Comparison of ENCODE assay signal across 8 cellular contexts in the genomic region with DNA sequence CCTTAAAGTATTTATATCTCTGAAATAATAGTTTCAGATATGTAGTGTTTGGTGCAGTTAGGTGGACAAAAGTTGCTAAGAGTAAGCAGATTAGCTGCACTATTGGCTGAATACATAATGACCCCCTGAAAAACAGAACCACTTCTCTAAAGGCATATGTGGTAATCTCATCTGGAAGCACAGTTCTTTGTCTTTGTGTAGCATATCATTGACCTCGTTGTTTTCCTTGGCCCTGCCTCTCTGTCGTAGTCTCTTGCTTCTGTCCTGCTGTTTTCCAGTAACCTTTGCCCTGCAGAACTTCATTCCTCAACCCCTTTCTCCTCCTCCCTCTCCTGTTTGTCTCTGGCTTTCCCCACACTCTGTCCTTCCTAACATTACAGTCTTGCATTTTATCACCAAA. TPM values are rescaled to one million over a fixed set of nuclear protein-coding genes. Genes with fewer than 3 reads are reported as not detected.
DNase-seq lines count a peak whose midpoint lies in the region; ATAC-seq, FAIRE-seq and TF ChIP-seq lines count a peak whose summit lies in the region.

No MANE protein-coding gene starts in this region.

- H3K79me2 ChIP-seq in mammary epithelial cell (ENCODE audit: insufficient read depth, low read length), result peaks cover 25% of the 10 kb centered on the region

- H3K4me2 ChIP-seq in mammary epithelial cell (ENCODE audit: insufficient read depth, low read depth, low read length), result no peak overlapping the region

- ATAC-seq in HG02678 (IDR thresholded peaks at IDR 0.05; ENCODE audit: unreplicated experiment) (peak; percentile 27), right lobe of liver (peak; percentile 75 to 87 (median 86))

- CTCF ChIA-PET in mammary epithelial cell (lab: Charles Lee; ENCODE audit: low non-redundant PET), result no interaction called here

- no TSS peak for BruUV-seq in mammary epithelial cell (replicated peaks; lab: Mats Ljungman, UMichigan)

- H2AFZ ChIP-seq in mammary epithelial cell (ENCODE audit: low read depth, low read length), result no peak overlapping the region

- H3K36me3 ChIP-seq in GM06990 (ENCODE audit: control insufficient read depth, insufficient read depth, low read length) (no peaks in the 10 kb centered on the region), right lobe of liver (no peaks in the 10 kb centered on the region), mammary epithelial cell (ENCODE audit: insufficient read depth, low read length) (no peaks in the 10 kb centered on the region)

- no peak for TF ChIP-seq POLR2A in right lobe of liver (IDR thresholded peaks at IDR 0.05)

- peaks cover 0 to 24% (median 9%) of the 10 kb centered on the region in 4 donors for H3K4me1 ChIP-seq in right lobe of liver
- no peaks in the 10 kb centered on the region for H3K4me1 ChIP-seq in mammary epithelial cell (ENCODE audit: insufficient read depth, low read length)

- no peak overlapping the region for H3K9ac ChIP-seq in mammary epithelial cell (ENCODE audit: insufficient read depth, low read length)

- no peak for TF ChIP-seq CTCF in GM06990 (IDR thresholded peaks at IDR 0.05; ENCODE audit: insufficient read depth, low read length, poor library complexity, severe bottlenecking)
- no peak for TF ChIP-seq CTCF in right lobe of liver (IDR thresholded peaks at IDR 0.05)
- no peak for TF ChIP-seq CTCF in mammary epithelial cell (conservative IDR thresholded peaks at IDR 0.05 in 1 of 2, IDR thresholded peaks at IDR 0.05 in 1 of 2; ENCODE audit: extremely low read depth in 1 of 2, insufficient read depth in 1 of 2, low read depth in 1 of 2, low read length in 2 of 2)

- intact Hi-C loops in right lobe of liver (cut with DNase I) (no loop called here), mammary epithelial cell (cut with micrococcal nuclease) (no loop called here)

- WGBS in right lobe of liver (ENCODE audit: insufficient coverage, low coverage, low lambda C conversion rate, missing lambda C conversion rate), result 8% methylated on average over 2 of the region's 2 CpGs
- WGBS in mammary epithelial cell (ENCODE audit: low coverage, missing lambda C conversion rate), result 9% methylated on average over 2 of the region's 2 CpGs

- DNase-seq in GM06990 (ENCODE audit: extremely low read depth, insufficient read length) (peak; percentile 22), SK-MEL-5 (ENCODE audit: low read depth, low spot score) (peak; percentile 47), right lobe of liver (peak in 1 of 3 donors; percentile 57), mammary epithelial cell (no peak), NCI-H2171 treated with DMSO at 0.1 percent for 48 hours (lab: John Stamatoyannopoulos, UW) (no peak), anterior cingulate cortex (lab: John Stamatoyannopoulos, UW) (no peak), frontal cortex (ENCODE audit: low spot score in 2 of 2) (no peak)

- dilution Hi-C loops in mammary epithelial cell (cut with HindIII; ENCODE audit: low sequenced_read_pairs), result no loop called here

- FAIRE-seq in frontal cortex (lab: Jason Lieb, UNC), result no peak

- H3K27me3 ChIP-seq in GM06990 (replicated peaks; ENCODE audit: control insufficient read depth, insufficient read depth, low read length), result no peaks in the 10 kb centered on the region
- no peaks in the 10 kb centered on the region for H3K27me3 ChIP-seq in right lobe of liver
- no peaks in the 10 kb centered on the region for H3K27me3 ChIP-seq in mammary epithelial cell (ENCODE audit: insufficient read depth, low read length)

- no peaks in the 10 kb centered on the region for H4K20me1 ChIP-seq in mammary epithelial cell (ENCODE audit: insufficient read depth, low read length)

- H3K4me3 ChIP-seq in GM06990 (replicated peaks; ENCODE audit: low read depth, low read length) (no peak overlapping the region), right lobe of liver (no peak overlapping the region), mammary epithelial cell (replicated peaks in 1 of 3; ENCODE audit: insufficient read depth in 1 of 3, low read depth in 2 of 3, low read length in 3 of 3) (no peak overlapping the region)

- peak overlapping the region in 2 of 3 donors; percentile 78 to 79 for H3K27ac ChIP-seq in right lobe of liver
- no peak overlapping the region for H3K27ac ChIP-seq in mammary epithelial cell (ENCODE audit: insufficient read depth, low read depth, low read length)

- H3K9me3 ChIP-seq in right lobe of liver (no peaks in the 10 kb centered on the region), mammary epithelial cell (replicated peaks; ENCODE audit: insufficient read depth, low read length) (no peaks in the 10 kb centered on the region)

- in situ Hi-C loops in SK-MEL-5 (cut with HindIII; ENCODE audit: low pct_unique_long_range_greater_than_20kb, low sequenced_read_pairs) (no loop called here), mammary epithelial cell (cut with MboI; ENCODE audit: low sequenced_read_pairs in 2 of 2) (no loop called here)

RNA-seq across cellular contexts. Expression of gene JADE3, which starts 41.4 kb away (rescaled TPM):
- total RNA-seq in SK-MEL-5 (2014; rRNA removed; shearing (Covaris generic)), result 9.0 and 9.4 TPM in 2 replicates
- polyA plus RNA-seq in SK-MEL-5 (2015; cell fraction: cytosol; rRNA removed), result 7.9 and 9.6 TPM in 2 replicates
- 6.7 and 6.8 TPM in 2 replicates for polyA plus RNA-seq in SK-MEL-5 (2015; cell fraction: nucleus; rRNA removed)
- 10 to 100 TPM in 2 of 6 experiments, 1 to 10 TPM in 4; 6.5 to 10.1 (median 9.1) TPM for total RNA-seq in right lobe of liver
- total RNA-seq in mammary epithelial cell, result 10 to 100 TPM in 1 of 2 donors, 1 to 10 TPM in 1; 7.5 to 12.5 TPM
- 3.4 TPM for polyA plus RNA-seq in mammary epithelial cell
- polyA minus RNA-seq in mammary epithelial cell, result 1.2 TPM
- total RNA-seq in frontal cortex, result 10.2 TPM

Comparison
In these comparisons a context has a peak if more than half of its experiments do, and no peak if none do; other contexts are left out.
1. DNase-seq: peak in GM06990 (single experiment) and SK-MEL-5 (single experiment); none in mammary epithelial cell (single experiment), NCI-H2171 treated with DMSO at 0.1 percent for 48 hours (single experiment), anterior cingulate cortex (0 of 58) and frontal cortex (0 of 2).